ENCODE assay signal across 17 cellular contexts in genomic region chr17:71183083-71183697, GRCh38.
DNase-seq lines count a peak whose midpoint lies in the region; ATAC-seq, FAIRE-seq and TF ChIP-seq lines count a peak whose summit lies in the region.
"Had no signal": no experiment of that assay in that cellular context is flagged by ENCODE, and none has a peak within 500 bp of the region (broad histone marks: within the 10 kb centered on the region; RNA-seq: fewer than 3 reads in every experiment).

No MANE protein-coding gene starts in this region.

- H3K9me3 ChIP-seq in IMR-90 (ENCODE audit: control insufficient read depth, insufficient read depth, low read length), result no peaks in the 10 kb centered on the region
- no peaks in the 10 kb centered on the region for H3K9me3 ChIP-seq in left lung
- H3K9me3 ChIP-seq in PC-3 (ENCODE audit: low read length), result no peaks in the 10 kb centered on the region
- H3K9me3 ChIP-seq: A549, BE2C had no signal

- H2BK5ac ChIP-seq in IMR-90 (ENCODE audit: low read depth, low read length, poor library complexity, severe bottlenecking), result no peak overlapping the region

- in situ Hi-C loops in IMR-90 (cut with MboI; ENCODE audit: low sequenced_read_pairs), result no loop called here

- intact Hi-C loops in IMR-90 (cut with micrococcal nuclease) (loop anchor here (10.0 kb wide), 1 partner anchor 242 kb away; no protein-coding TSS in a partner anchor), left lung (cut with DNase I) (no loop called here), PC-3 (cut with micrococcal nuclease) (no loop called here)

- H3K27ac Mint-ChIP-seq in activated naive CD8-positive, alpha-beta T cell treated with anti-CD3 and anti-CD28 coated beads, Interleukin-2, amount 50 U/mL, for 24 hours, result no peak overlapping the region
- H3K27ac Mint-ChIP-seq: CD4-positive, alpha-beta memory T cell; H9 had no signal

- DNase-seq in IMR-90 (no peak), left lung (no peak), HPDE6-E6E7 (ENCODE audit: extremely low spot score) (no peak), PC-3 (no peak), RPMI8226 (no peak)
- no peak for DNase-seq in activated naive CD8-positive, alpha-beta T cell treated with anti-CD3 and anti-CD28 coated beads, Interleukin-2, amount 50 U/mL, for 24 hours
- DNase-seq: BE2C; CD4-positive, alpha-beta memory T cell; DND-41; GDM1; GOT3; H9 had no signal

- H2BK20ac ChIP-seq in IMR-90 (ENCODE audit: low read depth, low read length), result no peak overlapping the region

- H2AFZ ChIP-seq in IMR-90 (replicated peaks; ENCODE audit: low read length, poor library complexity), result no peak overlapping the region
- H2AFZ ChIP-seq in PC-3 (ENCODE audit: low read length), result no peak overlapping the region

- no peaks in the 10 kb centered on the region for H3K36me3 Mint-ChIP-seq in activated naive CD8-positive, alpha-beta T cell treated with anti-CD3 and anti-CD28 coated beads, Interleukin-2, amount 50 U/mL, for 24 hours (ENCODE audit: low read depth)
- H3K36me3 Mint-ChIP-seq: CD4-positive, alpha-beta memory T cell had no signal

- no peaks in the 10 kb centered on the region for H3K79me2 ChIP-seq in PC-3 (ENCODE audit: low read length)

- no peak overlapping the region for H2BK15ac ChIP-seq in IMR-90 (ENCODE audit: low read depth, low read length)

- TF ChIP-seq CTCF in IMR-90 (conservative IDR thresholded peaks at IDR 0.05; ENCODE audit: low read depth, low read length), result no peak
- no peak for TF ChIP-seq CTCF in left lung (IDR thresholded peaks at IDR 0.05)
- TF ChIP-seq CTCF in PC-3 (conservative IDR thresholded peaks at IDR 0.05; ENCODE audit: low read depth, low read length), result no peak

- TF ChIP-seq POLR2A in IMR-90 (IDR thresholded peaks at IDR 0.05; ENCODE audit: low read depth, low read length), result no peak

- CTCF ChIA-PET in IMR-90 (lab: Yijun Ruan, JAX), result interaction anchor here (1.5 kb wide), 1 partner anchor 16 kb away, joined by 5 read pairs; no protein-coding TSS in a partner anchor
- CTCF ChIA-PET in PC-3 (lab: Charles Lee), result no interaction called here

- no CpG with 5 or more reads among the region's 4 CpGs for WGBS in IMR-90 (ENCODE audit: extremely low coverage in 2 of 2, insufficient read length in 1 of 2), 2 experiments

- ATAC-seq in IMR-90 (ENCODE audit: low read depth) (no peak), left lung (peak; percentile 61), PC-3 (no peak)
- no peak for ATAC-seq in activated naive CD8-positive, alpha-beta T cell treated with anti-CD3 and anti-CD28 coated beads, Interleukin-2, amount 50 U/mL, for 24 hours
- ATAC-seq: A549, HepG2 had no signal

- H3K4me2 ChIP-seq in IMR-90 (ENCODE audit: low read depth, low read length) (no peak overlapping the region), PC-3 (ENCODE audit: low read length) (no peak overlapping the region)
- H3K4me2 ChIP-seq: A549 had no signal

- H3K27me3 ChIP-seq in IMR-90 (ENCODE audit: control insufficient read depth, insufficient read depth, low read length) (no peaks in the 10 kb centered on the region), left lung (no peaks in the 10 kb centered on the region), PC-3 (ENCODE audit: low read length) (no peaks in the 10 kb centered on the region)
- H3K27me3 ChIP-seq: BE2C had no signal

- H3K56ac ChIP-seq in IMR-90 (ENCODE audit: extremely low read depth, insufficient read depth, low read length), result no peak overlapping the region

- H4K20me1 ChIP-seq in IMR-90 (ENCODE audit: insufficient read depth, low read length) (no peaks in the 10 kb centered on the region), PC-3 (ENCODE audit: low read length) (no peaks in the 10 kb centered on the region)

- no peaks in the 10 kb centered on the region for H3K79me1 ChIP-seq in IMR-90 (ENCODE audit: low read depth in 1 of 2, low read length in 2 of 2)

- H3F3A ChIP-seq in PC-3 (ENCODE audit: low read length, unreplicated experiment), result no peaks in the 10 kb centered on the region

- H3K27ac ChIP-seq in IMR-90 (ENCODE audit: insufficient read depth, low read length) (no peak overlapping the region), left lung (no peak overlapping the region), PC-3 (ENCODE audit: low read length) (no peak overlapping the region)
- H3K27ac ChIP-seq: A549, C4-2B had no signal

- no peak overlapping the region for H2BK120ac ChIP-seq in IMR-90 (ENCODE audit: low read depth, low read length)

- H3K4me3 ChIP-seq in IMR-90 (ENCODE audit: insufficient read depth, low read depth, low read length), result no peak overlapping the region
- H3K4me3 ChIP-seq in left lung, result no peak overlapping the region
- no peak overlapping the region for H3K4me3 ChIP-seq in PC-3 (ENCODE audit: low read length)
- H3K4me3 ChIP-seq: A549 had no signal

- H2AK9ac ChIP-seq in IMR-90 (replicated peaks; ENCODE audit: low read depth, low read length, poor library complexity), result peak overlapping the region; percentile 13

- H3K9me2 ChIP-seq in PC-3 (replicated peaks; ENCODE audit: low read length), result no peaks in the 10 kb centered on the region

- dilution Hi-C loops in IMR-90 (cut with HindIII; ENCODE audit: low sequenced_read_pairs, unreplicated experiment), result no loop called here

- H3K4me1 ChIP-seq in IMR-90 (ENCODE audit: control insufficient read depth, insufficient read depth, low read length), result peaks cover 6% of the 10 kb centered on the region
- H3K4me1 ChIP-seq in left lung, result no peaks in the 10 kb centered on the region
- H3K4me1 ChIP-seq in PC-3 (ENCODE audit: insufficient read depth, low read length), result peaks cover 28% of the 10 kb centered on the region
- H3K4me1 ChIP-seq: A549 had no signal

- no peak overlapping the region for H2AK5ac ChIP-seq in IMR-90 (ENCODE audit: low read depth, low read length)

- no peaks in the 10 kb centered on the region for H3K9me3 Mint-ChIP-seq in activated naive CD8-positive, alpha-beta T cell treated with anti-CD3 and anti-CD28 coated beads, Interleukin-2, amount 50 U/mL, for 24 hours
- H3K9me3 Mint-ChIP-seq: H9 had no signal

- H3K4me1 Mint-ChIP-seq in activated naive CD8-positive, alpha-beta T cell treated with anti-CD3 and anti-CD28 coated beads, Interleukin-2, amount 50 U/mL, for 24 hours, result no peaks in the 10 kb centered on the region
- H3K4me1 Mint-ChIP-seq: CD4-positive, alpha-beta memory T cell; H9 had no signal

- BruUV-seq in IMR-90 (replicated peaks; lab: Mats Ljungman, UMichigan), result no TSS peak
- no TSS peak for BruUV-seq in PC-3 (replicated peaks; lab: Mats Ljungman, UMichigan)

- no peak overlapping the region for H4K91ac ChIP-seq in IMR-90 (ENCODE audit: insufficient read depth, low read depth, low read length)

- H3K27me3 Mint-ChIP-seq in activated naive CD8-positive, alpha-beta T cell treated with anti-CD3 and anti-CD28 coated beads, Interleukin-2, amount 50 U/mL, for 24 hours, result no peaks in the 10 kb centered on the region
- H3K27me3 Mint-ChIP-seq: CD4-positive, alpha-beta memory T cell had no signal

- FAIRE-seq in colon (lab: Jason Lieb, UNC), result peak; percentile 41
- FAIRE-seq: A549, GM12892, HepG2 had no signal

- H3K4me3 Mint-ChIP-seq in activated naive CD8-positive, alpha-beta T cell treated with anti-CD3 and anti-CD28 coated beads, Interleukin-2, amount 50 U/mL, for 24 hours, result no peak overlapping the region
- H3K4me3 Mint-ChIP-seq: H9 had no signal

- H3K36me3 ChIP-seq in IMR-90 (ENCODE audit: control insufficient read depth, insufficient read depth, low read length) (no peaks in the 10 kb centered on the region), left lung (no peaks in the 10 kb centered on the region), PC-3 (ENCODE audit: low read depth, low read length) (no peaks in the 10 kb centered on the region)
- H3K36me3 ChIP-seq: BE2C had no signal

- no peak overlapping the region for H4K8ac ChIP-seq in IMR-90 (ENCODE audit: low read depth in 2 of 2, low read length in 2 of 2)

- H3K9ac ChIP-seq in IMR-90 (ENCODE audit: low read depth, low read length), result no peak overlapping the region
- no peak overlapping the region for H3K9ac ChIP-seq in PC-3 (ENCODE audit: low read length)

- no peaks in the 10 kb centered on the region for H3K9me1 ChIP-seq in IMR-90 (ENCODE audit: insufficient read depth, low read length)

- POLR2A ChIA-PET in IMR-90 (lab: Charles Lee; ENCODE audit: unreplicated experiment), result no interaction called here
- POLR2A ChIA-PET in PC-3 (lab: Charles Lee; ENCODE audit: unreplicated experiment), result interaction anchor here (0.5 kb wide), 1 partner anchor 71 kb away, joined by 6 read pairs; no protein-coding TSS in a partner anchor

- no peak for TF ChIP-seq RAD21 in IMR-90 (IDR thresholded peaks at IDR 0.05; ENCODE audit: low read length)

- H3K4ac ChIP-seq in IMR-90 (ENCODE audit: low read depth, low read length), result no peak overlapping the region

- no peak overlapping the region for H3K18ac ChIP-seq in IMR-90 (ENCODE audit: low read depth, low read length)

- H4K5ac ChIP-seq in IMR-90 (ENCODE audit: low read depth, low read length), result no peak overlapping the region

- 0 out of 2 replicates have a peak overlapping the region, but pooled peaks have one; percentile 28 for H3K14ac ChIP-seq in IMR-90 (replicated peaks; ENCODE audit: low read depth, low read length)

- H3K23ac ChIP-seq in IMR-90 (ENCODE audit: low read depth, low read length), result no peak overlapping the region

TF ChIP-seq in IMR-90, 13 proteins besides CTCF, POLR2A, EP300 and RAD21 (continues in another document):
- TF ChIP-seq RFX5 (IDR thresholded peaks at IDR 0.05; ENCODE audit: low read depth, low read length) (no peak), RCOR1 (IDR thresholded peaks at IDR 0.05; ENCODE audit: insufficient replicate concordance, low read length) (no peak), MXI1 (IDR thresholded peaks at IDR 0.05; ENCODE audit: borderline replicate concordance, low read depth, low read length) (no peak), FOS (IDR thresholded peaks at IDR 0.05; ENCODE audit: low read depth, low read length) (no peak), MAZ (IDR thresholded peaks at IDR 0.05; ENCODE audit: borderline replicate concordance, low read depth, low read length) (no peak), ELK1 (IDR thresholded peaks at IDR 0.05; ENCODE audit: borderline replicate concordance, low read depth, low read length) (no peak), CHD1 (IDR thresholded peaks at IDR 0.05; ENCODE audit: low read depth, low read length) (no peak)
